12 cellular contexts compared by ENCODE assay signal in the genomic region with DNA sequence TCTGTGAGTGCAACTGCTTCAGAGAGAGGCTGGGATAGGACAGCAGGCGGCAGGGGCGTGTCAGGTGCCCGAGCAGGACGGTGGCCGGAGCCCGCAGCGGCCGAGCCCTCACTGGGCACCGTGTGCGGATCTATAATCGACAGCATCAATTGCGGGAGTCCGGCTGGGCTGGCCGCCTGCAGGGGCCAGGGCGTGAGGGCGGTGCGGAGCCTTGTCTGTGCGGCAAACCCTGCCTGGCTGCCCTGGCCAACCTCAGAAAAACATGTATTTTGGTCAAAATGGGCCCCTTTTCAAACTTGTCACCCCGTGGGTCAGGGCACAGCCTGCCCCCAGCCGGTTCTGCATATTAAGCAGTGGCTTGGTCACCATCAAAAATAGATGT.
DNase-seq lines count a peak whose midpoint lies in the region; ATAC-seq and TF ChIP-seq lines count a peak whose summit lies in the region.
"Had no signal": no experiment of that assay in that cellular context is flagged by ENCODE, and none has a peak within 500 bp of the region (broad histone marks: within the 10 kb centered on the region; RNA-seq: fewer than 3 reads in every experiment).

No MANE protein-coding gene starts in this region.

- H3K27me3 Mint-ChIP-seq in memory B cell, result no peaks in the 10 kb centered on the region

- H3K36me3 ChIP-seq in body of pancreas (replicated peaks in 1 of 2; ENCODE audit: insufficient read depth in 1 of 2, low read depth in 2 of 2) (no peaks in the 10 kb centered on the region), thoracic aorta (no peaks in the 10 kb centered on the region)

- no peak overlapping the region for H3K27ac Mint-ChIP-seq in memory B cell

- H3K4me1 ChIP-seq in body of pancreas (peaks cover 8% of the 10 kb centered on the region), thoracic aorta (ENCODE audit: control insufficient read depth in 1 of 2, low read depth in 2 of 2) (peaks cover 4 to 16% of the 10 kb centered on the region in 2 donors)

- peak; percentile 30 for ATAC-seq in body of pancreas
- no peak for ATAC-seq in memory B cell (ENCODE audit: low read depth)
- ATAC-seq in thoracic aorta (ENCODE audit: insufficient number of reproducible peaks, low FRiP score, low read depth), result no peak
- ATAC-seq in HG03097 (IDR thresholded peaks at IDR 0.05; ENCODE audit: low FRiP score, unreplicated experiment), result no peak

- TF ChIP-seq POLR2A in body of pancreas (IDR thresholded peaks at IDR 0.05), result no peak

- 83 to 85% methylated on average over 20 of the region's 20 CpGs for WGBS in body of pancreas, 2 donors

- peak; percentile 46 for DNase-seq in activated effector memory CD4-positive, alpha-beta T cell treated with anti-CD3 and anti-CD28 coated beads, Interleukin-2, amount 50 U/mL, for 16 hours
- no peak for DNase-seq in activated effector memory CD4-positive, alpha-beta T cell treated with Interleukin-2 at 50 U/mL for 16 hours
- peak; percentile 1 to 20 (median 10) for DNase-seq in body of pancreas
- DNase-seq in memory B cell (ENCODE audit: low spot score in 2 of 2), result no peak
- peak; percentile 1 for DNase-seq in thoracic aorta (ENCODE audit: low spot score)
- no peak for DNase-seq in activated CD4-positive, CD25-positive, alpha-beta regulatory T cell treated with anti-CD3 and anti-CD28 coated beads, Interleukin-2, amount 50 U/mL, for 72 hours
- DNase-seq in NCI-H2227 treated with DMSO at 0.1 percent for 48 hours (lab: John Stamatoyannopoulos, UW), result no peak
- DNase-seq: HCEC 1CT, Kasumi-1, NCI-H226, RPMI8226 had no signal

- H3K9me3 Mint-ChIP-seq in memory B cell, result peaks cover 5% of the 10 kb centered on the region

- H3K4me1 Mint-ChIP-seq in memory B cell, result peaks cover 9% of the 10 kb centered on the region

- H3K27me3 ChIP-seq in body of pancreas (no peaks in the 10 kb centered on the region), thoracic aorta (replicated peaks; ENCODE audit: insufficient read depth) (no peaks in the 10 kb centered on the region)

- intact Hi-C loops in body of pancreas (cut with DNase I), result no loop called here

- peaks cover 22% of the 10 kb centered on the region for H3K36me3 Mint-ChIP-seq in memory B cell

- H3K9me3 ChIP-seq in body of pancreas (no peaks in the 10 kb centered on the region), thoracic aorta (no peaks in the 10 kb centered on the region)

- H3K4me3 ChIP-seq in body of pancreas (no peak overlapping the region), thoracic aorta (peak overlapping the region; percentile 75)

- H3K4me3 Mint-ChIP-seq in memory B cell, result peak overlapping the region; percentile 11

- TF ChIP-seq CTCF in body of pancreas (IDR thresholded peaks at IDR 0.05), result no peak
- TF ChIP-seq CTCF in thoracic aorta (IDR thresholded peaks at IDR 0.05), result no peak

- H3K27ac ChIP-seq in body of pancreas (peak overlapping the region in 1 of 4 donors; percentile 36), thoracic aorta (no peak overlapping the region)

Comparison
In these comparisons a context has a peak if more than half of its experiments do, and no peak if none do; other contexts are left out.
1. DNase-seq: peak in activated effector memory CD4-positive, alpha-beta T cell treated with anti-CD3 and anti-CD28 coated beads, Interleukin-2, amount 50 U/mL, for 16 hours (single experiment), body of pancreas (4 of 4) and thoracic aorta (single experiment); none in activated effector memory CD4-positive, alpha-beta T cell treated with Interleukin-2 at 50 U/mL for 16 hours (single experiment), memory B cell (0 of 2), activated CD4-positive, CD25-positive, alpha-beta regulatory T cell treated with anti-CD3 and anti-CD28 coated beads, Interleukin-2, amount 50 U/mL, for 72 hours (single experiment) and NCI-H2227 treated with DMSO at 0.1 percent for 48 hours (single experiment).